In the genomic region with DNA sequence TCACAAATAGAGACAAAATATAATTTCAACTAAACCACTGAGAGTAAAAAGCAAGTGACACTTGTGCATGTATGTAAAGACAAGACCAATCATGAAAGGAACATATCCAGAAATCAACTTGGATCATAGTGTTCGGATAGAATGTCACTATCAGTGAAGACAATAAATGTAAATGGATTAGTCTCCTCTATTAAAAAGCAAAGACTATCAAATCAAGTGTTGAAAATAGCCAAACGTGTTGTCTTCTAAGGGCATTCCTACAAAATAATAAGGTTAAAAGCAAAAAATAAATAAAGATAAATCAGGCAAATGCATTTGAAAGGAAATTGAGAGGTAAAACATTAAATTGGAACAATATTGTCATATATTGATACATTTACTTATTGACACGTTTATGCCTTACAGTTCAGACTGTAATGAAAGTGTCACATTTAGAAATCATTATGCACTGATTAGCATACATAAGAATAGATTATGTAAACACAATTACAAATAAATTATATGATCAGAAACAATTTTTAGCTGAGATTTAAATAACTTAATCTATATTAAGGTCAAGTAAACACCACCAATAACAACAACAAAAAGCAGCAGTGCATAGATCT, we compare ENCODE assay signal across 2 cellular contexts.
A peak's percentile ranks its signal among the peaks of the same experiment; 100 is the strongest.
TF ChIP-seq lines count a peak whose summit lies in the region.

No MANE protein-coding gene starts in this region.

TF ChIP-seq in HepG2, 621 proteins besides CTCF, POLR2A, EP300 and RAD21 (continued from another document):
- TF ChIP-seq, protein P1, sequence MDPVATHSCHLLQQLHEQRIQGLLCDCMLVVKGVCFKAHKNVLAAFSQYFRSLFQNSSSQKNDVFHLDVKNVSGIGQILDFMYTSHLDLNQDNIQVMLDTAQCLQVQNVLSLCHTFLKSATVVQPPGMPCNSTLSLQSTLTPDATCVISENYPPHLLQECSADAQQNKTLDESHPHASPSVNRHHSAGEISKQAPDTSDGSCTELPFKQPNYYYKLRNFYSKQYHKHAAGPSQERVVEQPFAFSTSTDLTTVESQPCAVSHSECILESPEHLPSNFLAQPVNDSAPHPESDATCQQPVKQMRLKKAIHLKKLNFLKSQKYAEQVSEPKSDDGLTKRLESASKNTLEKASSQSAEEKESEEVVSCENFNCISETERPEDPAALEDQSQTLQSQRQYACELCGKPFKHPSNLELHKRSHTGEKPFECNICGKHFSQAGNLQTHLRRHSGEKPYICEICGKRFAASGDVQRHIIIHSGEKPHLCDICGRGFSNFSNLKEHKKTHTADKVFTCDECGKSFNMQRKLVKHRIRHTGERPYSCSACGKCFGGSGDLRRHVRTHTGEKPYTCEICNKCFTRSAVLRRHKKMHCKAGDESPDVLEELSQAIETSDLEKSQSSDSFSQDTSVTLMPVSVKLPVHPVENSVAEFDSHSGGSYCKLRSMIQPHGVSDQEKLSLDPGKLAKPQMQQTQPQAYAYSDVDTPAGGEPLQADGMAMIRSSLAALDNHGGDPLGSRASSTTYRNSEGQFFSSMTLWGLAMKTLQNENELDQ (CRISPR knock-in tag; IDR thresholded peaks at IDR 0.05; ENCODE audit: borderline replicate concordance), result no peak

TF ChIP-seq in K562, 482 proteins besides CTCF, POLR2A, EP300 and RAD21 (continued from another document):
- TF ChIP-seq ZNF507 (tag; conservative IDR thresholded peaks at IDR 0.05), result peak; percentile 97
- TF ChIP-seq MAZ (CRISPR knock-in tag; conservative IDR thresholded peaks at IDR 0.05 in 1 of 2, IDR thresholded peaks at IDR 0.05 in 1 of 2), result no peak
- TF ChIP-seq RBM25 (IDR thresholded peaks at IDR 0.05; ENCODE audit: low read depth, low read length, severe bottlenecking), result peak; percentile 26
- peak; percentile 93 for TF ChIP-seq ZNF354B (CRISPR knock-in tag; IDR thresholded peaks at IDR 0.05)
- TF ChIP-seq TOE1 (IDR thresholded peaks at IDR 0.05; ENCODE audit: borderline replicate concordance), result no peak
- no peak for TF ChIP-seq TOE1 (CRISPR knock-in tag; IDR thresholded peaks at IDR 0.05; ENCODE audit: borderline replicate concordance, low read depth)
- TF ChIP-seq ZNF140 (CRISPR knock-in tag; IDR thresholded peaks at IDR 0.05), result no peak
- TF ChIP-seq GTF2A2 (tag; IDR thresholded peaks at IDR 0.05), result no peak
